In genomic region chr15:57133127-57133968, GRCh38 we compare ENCODE assay signal across 8 cellular contexts.
DNase-seq lines count a peak whose midpoint lies in the region; ATAC-seq and TF ChIP-seq lines count a peak whose summit lies in the region.

No MANE protein-coding gene starts in this region.

- DNase-seq in NCI-H2107 (lab: John Stamatoyannopoulos, UW), result peak; percentile 53
- DNase-seq in astrocyte of the spinal cord (ENCODE audit: low read depth, low spot score), result peak; percentile 35
- peak in 31 of 56 donors; percentile 12 to 65 (median 26) for DNase-seq in nucleus accumbens (lab: John Stamatoyannopoulos, UW)
- no peak for DNase-seq in esophagus muscularis mucosa (ENCODE audit: extremely low spot score)
- no peak for DNase-seq in effector memory CD4-positive, alpha-beta T cell
- DNase-seq in SKM-1 treated with dmso at 0.1 percent for 144 hours (lab: John Stamatoyannopoulos, UW; ENCODE audit: unreplicated experiment), result no peak

- H3K36me3 ChIP-seq in esophagus muscularis mucosa, result no peaks in the 10 kb centered on the region
- H3K36me3 ChIP-seq in effector memory CD4-positive, alpha-beta T cell (ENCODE audit: control insufficient read depth, insufficient read depth, low read length), result no peaks in the 10 kb centered on the region

- H3K9me3 ChIP-seq in esophagus muscularis mucosa, result no peaks in the 10 kb centered on the region
- no peaks in the 10 kb centered on the region for H3K9me3 ChIP-seq in effector memory CD4-positive, alpha-beta T cell (ENCODE audit: control insufficient read depth, low read length)

- H3K27ac ChIP-seq in esophagus muscularis mucosa (replicated peaks in 1 of 4), result no peak overlapping the region
- H3K27ac ChIP-seq in effector memory CD4-positive, alpha-beta T cell (ENCODE audit: insufficient read depth, low read length, poor library complexity, severe bottlenecking), result no peak overlapping the region

- no peak for TF ChIP-seq EP300 in esophagus muscularis mucosa (IDR thresholded peaks at IDR 0.05)

- intact Hi-C loops in esophagus muscularis mucosa (cut with DNase I), result no loop called here

- H3K27me3 ChIP-seq in esophagus muscularis mucosa, result no peaks in the 10 kb centered on the region
- H3K27me3 ChIP-seq in effector memory CD4-positive, alpha-beta T cell (replicated peaks; ENCODE audit: control insufficient read depth, insufficient read depth, low read length, poor library complexity, severe bottlenecking), result no peaks in the 10 kb centered on the region

- TF ChIP-seq CTCF in astrocyte of the spinal cord (IDR thresholded peaks at IDR 0.05; ENCODE audit: low read depth, low read length) (no peak), esophagus muscularis mucosa (IDR thresholded peaks at IDR 0.05) (no peak)

- no peak for TF ChIP-seq POLR2A in esophagus muscularis mucosa (IDR thresholded peaks at IDR 0.05; ENCODE audit: low read depth)

- in situ Hi-C loops in astrocyte of the spinal cord (cut with HindIII; ENCODE audit: low sequenced_read_pairs), result no loop called here

- H3K4me3 ChIP-seq in astrocyte of the spinal cord (ENCODE audit: low read depth, low read length), result no peak overlapping the region
- H3K4me3 ChIP-seq in esophagus muscularis mucosa, result no peak overlapping the region
- no peak overlapping the region for H3K4me3 ChIP-seq in effector memory CD4-positive, alpha-beta T cell (ENCODE audit: insufficient read depth, low read depth, low read length, poor library complexity, severe bottlenecking)

- ATAC-seq in GM21360 (IDR thresholded peaks at IDR 0.05; ENCODE audit: unreplicated experiment), result peak; percentile 67
- ATAC-seq in HG03432 (IDR thresholded peaks at IDR 0.05; ENCODE audit: unreplicated experiment), result no peak

- 72% methylated on average over 9 of the region's 9 CpGs for WGBS in esophagus muscularis mucosa

- peaks cover 24 to 42% (median 37%) of the 10 kb centered on the region in 4 donors for H3K4me1 ChIP-seq in esophagus muscularis mucosa
- H3K4me1 ChIP-seq in effector memory CD4-positive, alpha-beta T cell (ENCODE audit: control insufficient read depth, insufficient read depth, low read length, poor library complexity, severe bottlenecking), result no peaks in the 10 kb centered on the region

Comparison
In these comparisons a context has a peak if more than half of its experiments do, and no peak if none do; other contexts are left out.
1. DNase-seq: peak in NCI-H2107 (single experiment), astrocyte of the spinal cord (single experiment) and nucleus accumbens (31 of 56); none in esophagus muscularis mucosa (single experiment), effector memory CD4-positive, alpha-beta T cell (0 of 3) and SKM-1 treated with dmso at 0.1 percent for 144 hours (single experiment).